20 cellular contexts compared by ENCODE assay signal in genomic region chr6:129648819-129649491, GRCh38.
DNase-seq lines count a peak whose midpoint lies in the region; ATAC-seq and TF ChIP-seq lines count a peak whose summit lies in the region.
"Had no signal": no experiment of that assay in that cellular context is flagged by ENCODE, and none has a peak within 500 bp of the region (broad histone marks: within the 10 kb centered on the region; RNA-seq: fewer than 3 reads in every experiment).

No MANE protein-coding gene starts in this region.

- H3K4me3 Mint-ChIP-seq in GM23338 (no peak overlapping the region), WTC11 (no peak overlapping the region), neural crest cell (peak overlapping the region; percentile 25)

- H4K20me1 ChIP-seq in GM23338 (replicated peaks; ENCODE audit: insufficient read depth) (no peaks in the 10 kb centered on the region), OCI-LY3 (ENCODE audit: insufficient read depth, low read length) (no peaks in the 10 kb centered on the region)
- H4K20me1 ChIP-seq: BLaER1 had no signal

- POLR2A ChIA-PET in WTC11 (lab: Charles Lee), result no interaction called here

- no peak overlapping the region for H3K4me3 ChIP-seq in GM23338
- 0 out of 2 replicates have a peak overlapping the region, but pooled peaks have one; percentile 16 for H3K4me3 ChIP-seq in OCI-LY3 (ENCODE audit: low read length)
- H3K4me3 ChIP-seq: BLaER1 had no signal

- H3K9me2 ChIP-seq in GM23338 (ENCODE audit: insufficient read depth), result no peaks in the 10 kb centered on the region

- H3K4me1 Mint-ChIP-seq in GM23338 (peaks cover 22% of the 10 kb centered on the region), WTC11 (peaks cover 34% of the 10 kb centered on the region), neural crest cell (peaks cover 26% of the 10 kb centered on the region)

- no peaks in the 10 kb centered on the region for H3F3A ChIP-seq in GM23338 (replicated peaks; ENCODE audit: low read depth)

- H3K27me3 Mint-ChIP-seq in GM23338 (ENCODE audit: insufficient read depth, low read depth, poor library complexity), result no peaks in the 10 kb centered on the region
- no peaks in the 10 kb centered on the region for H3K27me3 Mint-ChIP-seq in WTC11 (ENCODE audit: low read depth)
- H3K27me3 Mint-ChIP-seq in neural crest cell (ENCODE audit: low read depth), result no peaks in the 10 kb centered on the region
- H3K27me3 Mint-ChIP-seq: CD4-positive, alpha-beta memory T cell had no signal

- peak overlapping the region; percentile 51; the same call in 1 of the 2 replicates for H3K9ac ChIP-seq in OCI-LY3 (ENCODE audit: low read length)
- H3K9ac ChIP-seq: BLaER1 had no signal

- H2AFZ ChIP-seq in GM23338 (no peak overlapping the region), OCI-LY3 (ENCODE audit: low read depth, low read length) (peak overlapping the region; percentile 51; the same call in 1 of the 2 replicates)

- H3K9me3 Mint-ChIP-seq in GM23338 (no peaks in the 10 kb centered on the region), WTC11 (no peaks in the 10 kb centered on the region), neural crest cell (no peaks in the 10 kb centered on the region)
- H3K9me3 Mint-ChIP-seq: CD4-positive, alpha-beta memory T cell had no signal

- no peaks in the 10 kb centered on the region for H3K36me3 ChIP-seq in GM23338 (ENCODE audit: insufficient read depth)
- no peaks in the 10 kb centered on the region for H3K36me3 ChIP-seq in OCI-LY3 (replicated peaks; ENCODE audit: low read depth, low read length)
- H3K36me3 ChIP-seq: BLaER1 had no signal

- DNase-seq in GM23338 (ENCODE audit: low spot score) (no peak), WTC11 (ENCODE audit: low spot score) (no peak), neural crest cell (ENCODE audit: low read depth, low spot score) (no peak), NCI-H526 treated with DMSO at 0.1 percent for 48 hours (lab: John Stamatoyannopoulos, UW) (no peak), amygdala (lab: John Stamatoyannopoulos, UW) (no peak), hippocampal formation (lab: John Stamatoyannopoulos, UW) (no peak)
- DNase-seq: CD4-positive, alpha-beta memory T cell; DMS79; MM.1S; NCI-H1092; NCI-H1436 treated with DMSO at 0.1 percent for 48 hours; NCI-H2029; NCI-H446 treated with DMSO at 0.1 percent for 48 hours; NCI-H748 treated with DMSO at 0.1 percent for 48 hours; NK-92 treated with Interleukin-12 subunit alpha and Interleukin-12 subunit beta, amount 100 ng/mL, for 24 hours; SHP77 had no signal

- H3K36me3 Mint-ChIP-seq in GM23338 (ENCODE audit: low read depth) (no peaks in the 10 kb centered on the region), WTC11 (no peaks in the 10 kb centered on the region), neural crest cell (ENCODE audit: low read depth) (no peaks in the 10 kb centered on the region)

- H3K27ac Mint-ChIP-seq in GM23338, result peak overlapping the region; percentile 72; the same call in 1 of the 2 replicates
- H3K27ac Mint-ChIP-seq in WTC11, result peak overlapping the region; percentile 47
- H3K27ac Mint-ChIP-seq in neural crest cell (ENCODE audit: unreplicated experiment), result peak overlapping the region; percentile 46
- H3K27ac Mint-ChIP-seq: CD4-positive, alpha-beta memory T cell had no signal

- TF ChIP-seq CTCF in GM23338 (conservative IDR thresholded peaks at IDR 0.05; ENCODE audit: low read depth in 2 of 2) (no peak), OCI-LY3 (IDR thresholded peaks at IDR 0.05; ENCODE audit: low read depth, low read length) (no peak), WTC11 (IDR thresholded peaks at IDR 0.05) (no peak), neural crest cell (conservative IDR thresholded peaks at IDR 0.05) (no peak)

- no peak for ATAC-seq in GM23338
- no peak for ATAC-seq in WTC11
- no peak for ATAC-seq in HG03196 (IDR thresholded peaks at IDR 0.05; ENCODE audit: unreplicated experiment)
- ATAC-seq: SK-N-SH treated with all-trans-retinoic acid at 6 μM for 48 hours had no signal

- H3K79me2 ChIP-seq in GM23338 (replicated peaks; ENCODE audit: insufficient read depth), result no peaks in the 10 kb centered on the region
- peaks cover 12% of the 10 kb centered on the region for H3K79me2 ChIP-seq in OCI-LY3 (ENCODE audit: low read length)

- H3K27me3 ChIP-seq in GM23338 (ENCODE audit: insufficient read depth) (no peaks in the 10 kb centered on the region), OCI-LY3 (ENCODE audit: low read depth, low read length) (no peaks in the 10 kb centered on the region)
- H3K27me3 ChIP-seq: BLaER1 had no signal

- H3K27ac ChIP-seq in GM23338 (ENCODE audit: low read depth) (no peak overlapping the region), OCI-LY3 (ENCODE audit: low read length) (peak overlapping the region; percentile 95)
- H3K27ac ChIP-seq: BLaER1 had no signal

- H3K4me2 ChIP-seq in GM23338 (no peak overlapping the region), OCI-LY3 (ENCODE audit: low read length) (peak overlapping the region; percentile 53)
- H3K4me2 ChIP-seq: BLaER1 had no signal

- no peaks in the 10 kb centered on the region for H3K9me3 ChIP-seq in OCI-LY3 (ENCODE audit: insufficient read depth, low read length)
- H3K9me3 ChIP-seq: BLaER1 had no signal

- H3K4me1 ChIP-seq in GM23338 (ENCODE audit: insufficient read depth) (peaks cover 25% of the 10 kb centered on the region), OCI-LY3 (ENCODE audit: low read length) (peaks cover 97% of the 10 kb centered on the region)

- CTCF ChIA-PET in WTC11 (lab: Charles Lee), result interaction anchor here (0.6 to 0.7 kb wide), 2 partner anchors 48 to 343 kb away, joined by 3 to 5 read pairs; no protein-coding TSS in a partner anchor

TF ChIP-seq in GM23338, 12 proteins besides CTCF, POLR2A, EP300 and RAD21:
- TF ChIP-seq EZH2phosphoT487 (IDR thresholded peaks at IDR 0.05; ENCODE audit: unreplicated experiment) (no peak), STAT1 (IDR thresholded peaks at IDR 0.05; ENCODE audit: unreplicated experiment) (no peak), ZNF331 (CRISPR knock-in tag; IDR thresholded peaks at IDR 0.05; ENCODE audit: low read depth) (no peak)

TF ChIP-seq in WTC11, 78 proteins besides CTCF, POLR2A, EP300 and RAD21:
- TF ChIP-seq ZNF121 (CRISPR knock-in tag; IDR thresholded peaks at IDR 0.05), result no peak
- TF ChIP-seq, protein P1, sequence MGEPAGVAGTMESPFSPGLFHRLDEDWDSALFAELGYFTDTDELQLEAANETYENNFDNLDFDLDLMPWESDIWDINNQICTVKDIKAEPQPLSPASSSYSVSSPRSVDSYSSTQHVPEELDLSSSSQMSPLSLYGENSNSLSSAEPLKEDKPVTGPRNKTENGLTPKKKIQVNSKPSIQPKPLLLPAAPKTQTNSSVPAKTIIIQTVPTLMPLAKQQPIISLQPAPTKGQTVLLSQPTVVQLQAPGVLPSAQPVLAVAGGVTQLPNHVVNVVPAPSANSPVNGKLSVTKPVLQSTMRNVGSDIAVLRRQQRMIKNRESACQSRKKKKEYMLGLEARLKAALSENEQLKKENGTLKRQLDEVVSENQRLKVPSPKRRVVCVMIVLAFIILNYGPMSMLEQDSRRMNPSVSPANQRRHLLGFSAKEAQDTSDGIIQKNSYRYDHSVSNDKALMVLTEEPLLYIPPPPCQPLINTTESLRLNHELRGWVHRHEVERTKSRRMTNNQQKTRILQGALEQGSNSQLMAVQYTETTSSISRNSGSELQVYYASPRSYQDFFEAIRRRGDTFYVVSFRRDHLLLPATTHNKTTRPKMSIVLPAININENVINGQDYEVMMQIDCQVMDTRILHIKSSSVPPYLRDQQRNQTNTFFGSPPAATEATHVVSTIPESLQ (CRISPR knock-in tag; IDR thresholded peaks at IDR 0.05), result no peak
